ENCODE assay signal across 8 cellular contexts in the genomic region with DNA sequence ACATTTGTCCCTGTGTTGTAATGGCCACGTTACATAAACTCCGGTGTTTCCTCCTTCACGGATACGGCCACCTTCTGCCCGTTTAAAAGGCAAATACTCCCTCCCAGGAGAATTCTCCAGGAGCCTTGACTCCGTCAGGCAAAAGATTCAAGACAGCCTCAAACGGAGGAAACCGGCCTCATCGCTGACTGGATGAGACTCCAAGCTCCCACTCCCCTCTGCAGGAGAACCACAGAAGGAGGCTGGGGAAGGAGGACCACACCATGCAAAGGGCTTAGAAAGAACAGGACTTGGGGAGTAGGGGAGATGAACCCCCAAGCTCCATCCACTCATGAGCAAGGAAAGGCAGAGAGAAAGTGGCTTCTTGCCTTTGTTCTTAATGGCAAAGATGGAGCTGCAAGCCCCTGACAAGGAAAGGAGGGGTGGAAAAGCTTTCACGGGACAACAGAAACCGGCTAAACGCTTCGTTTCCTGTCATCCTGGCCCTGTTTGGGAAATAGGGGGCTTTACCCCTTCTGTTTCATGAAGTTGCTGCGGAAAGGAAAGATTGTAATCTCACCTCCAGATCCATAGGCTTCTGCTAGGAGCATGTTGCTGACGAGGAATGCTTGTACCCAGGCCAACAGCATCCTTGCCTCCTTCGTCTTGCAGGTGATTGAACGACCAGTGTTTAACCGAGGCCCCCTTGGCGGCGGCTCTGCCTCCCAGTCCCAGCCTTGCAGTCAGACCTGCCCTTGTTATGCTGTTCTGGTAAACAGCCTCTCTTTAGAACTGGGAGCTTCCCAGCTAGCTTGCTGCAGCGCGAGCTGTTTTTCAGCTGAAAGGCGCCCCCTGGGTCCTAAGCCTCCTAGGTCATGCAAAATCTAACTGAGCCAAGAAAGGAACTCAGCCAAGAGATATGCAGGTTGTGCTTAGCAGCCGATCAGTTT. TPM values are rescaled to one million over a fixed set of nuclear protein-coding genes. Genes with fewer than 3 reads are reported as not detected.
DNase-seq lines count a peak whose midpoint lies in the region; ATAC-seq and TF ChIP-seq lines count a peak whose summit lies in the region.

A gene with protein sequence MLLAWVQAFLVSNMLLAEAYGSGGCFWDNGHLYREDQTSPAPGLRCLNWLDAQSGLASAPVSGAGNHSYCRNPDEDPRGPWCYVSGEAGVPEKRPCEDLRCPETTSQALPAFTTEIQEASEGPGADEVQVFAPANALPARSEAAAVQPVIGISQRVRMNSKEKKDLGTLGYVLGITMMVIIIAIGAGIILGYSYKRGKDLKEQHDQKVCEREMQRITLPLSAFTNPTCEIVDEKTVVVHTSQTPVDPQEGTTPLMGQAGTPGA (minus strand): TSS at position 773 of the 929 bp plus-strand sequence. CDS start 144 bp downstream, at position 629.

- intact Hi-C loops in natural killer cell (cut with micrococcal nuclease), result loop anchor here (1.0 to 5.0 kb wide), 4 partner anchors 21 to 1025 kb away; a partner anchor contains a TSS

- no peaks in the 10 kb centered on the region for H3K27me3 Mint-ChIP-seq in natural killer cell (ENCODE audit: low read depth in 2 of 2)
- H3K27me3 Mint-ChIP-seq in stimulated activated memory B cell treated with anti-CD40 and anti-IgM and Interleukin-4, amounts not matched to agents 10 μg/mL and 1 μg/mL and 100 μg/mL, for 72 hours, result no peaks in the 10 kb centered on the region

- H3K4me3 ChIP-seq in LNCaP clone FGC (ENCODE audit: low read depth, low read length), result peak within 1 kb of the TSS; percentile 61
- peak within 1 kb of the TSS; percentile 95 for H3K4me3 ChIP-seq in fibroblast of the aortic adventitia (ENCODE audit: low read depth, low read length)

- DNase-seq in LNCaP clone FGC (ENCODE audit: low read depth) (peak; percentile 94), SIG-M5 (lab: John Stamatoyannopoulos, UW) (peak; percentile 48), activated gamma-delta T cell (lab: John Stamatoyannopoulos, UW) (peak; percentile 27), fibroblast of the aortic adventitia (ENCODE audit: low read depth) (peak; percentile 91), natural killer cell (peak; percentile 69)

- peak within 1 kb of the TSS; percentile 99 for H3K27ac Mint-ChIP-seq in natural killer cell
- H3K27ac Mint-ChIP-seq in stimulated activated memory B cell treated with anti-CD40 and anti-IgM and Interleukin-4, amounts not matched to agents 10 μg/mL and 1 μg/mL and 100 μg/mL, for 72 hours, result peak within 1 kb of the TSS; percentile 100

- no peaks in the 10 kb centered on the region for H3K9me3 Mint-ChIP-seq in natural killer cell
- no peaks in the 10 kb centered on the region for H3K9me3 Mint-ChIP-seq in stimulated activated memory B cell treated with anti-CD40 and anti-IgM and Interleukin-4, amounts not matched to agents 10 μg/mL and 1 μg/mL and 100 μg/mL, for 72 hours

- TF ChIP-seq CTCF in GM12873 (IDR thresholded peaks at IDR 0.05; ENCODE audit: insufficient read depth, low read depth, low read length, missing control alignments) (peak; percentile 64), LNCaP clone FGC (IDR thresholded peaks at IDR 0.05; ENCODE audit: control insufficient read depth, extremely low read depth, insufficient read depth) (peak; percentile 46), fibroblast of the aortic adventitia (IDR thresholded peaks at IDR 0.05; ENCODE audit: insufficient read depth, low read length) (peak; percentile 50), natural killer cell (IDR thresholded peaks at IDR 0.05) (peak; percentile 68)

- ATAC-seq in natural killer cell, result peak; percentile 34 to 52 (median 34)
- ATAC-seq in stimulated activated memory B cell treated with anti-CD40 and anti-IgM and Interleukin-4, amounts not matched to agents 10 μg/mL and 1 μg/mL and 100 μg/mL, for 72 hours, result peak; percentile 71
- no peak for ATAC-seq in HG02970 (IDR thresholded peaks at IDR 0.05; ENCODE audit: low FRiP score, unreplicated experiment)

- no peaks in the 10 kb centered on the region for H3K36me3 Mint-ChIP-seq in natural killer cell
- H3K36me3 Mint-ChIP-seq in stimulated activated memory B cell treated with anti-CD40 and anti-IgM and Interleukin-4, amounts not matched to agents 10 μg/mL and 1 μg/mL and 100 μg/mL, for 72 hours, result peaks cover 18% of the 10 kb centered on the region

- H3K4me1 Mint-ChIP-seq in natural killer cell, result peaks cover 39 to 40% of the 10 kb centered on the region in 2 donors
- peaks cover 82% of the 10 kb centered on the region for H3K4me1 Mint-ChIP-seq in stimulated activated memory B cell treated with anti-CD40 and anti-IgM and Interleukin-4, amounts not matched to agents 10 μg/mL and 1 μg/mL and 100 μg/mL, for 72 hours

- H3K4me3 Mint-ChIP-seq in natural killer cell, result peak within 1 kb of the TSS; percentile 99
- peak within 1 kb of the TSS; percentile 99 for H3K4me3 Mint-ChIP-seq in stimulated activated memory B cell treated with anti-CD40 and anti-IgM and Interleukin-4, amounts not matched to agents 10 μg/mL and 1 μg/mL and 100 μg/mL, for 72 hours

RNA-seq across cellular contexts. Expression of the gene that starts here (rescaled TPM):
- total RNA-seq in fibroblast of the aortic adventitia (ENCODE audit: low replicate concordance), result 13.2 and 191 TPM in 2 replicates
- total RNA-seq in natural killer cell, result 100 to 1,000 TPM; 132 to 180 (median 161) TPM

Comparison
In these comparisons a context has a peak if more than half of its experiments do, and no peak if none do; other contexts are left out.
1. DNase-seq: peak in every context shown above with its lines; median percentile 94 in LNCaP clone FGC; 91 in fibroblast of the aortic adventitia; 69 in natural killer cell; 48 in SIG-M5; 27 in activated gamma-delta T cell.